Comparison of ENCODE assay signal across 9 cellular contexts in genomic region chr3:15630646-15631350, GRCh38. TPM values are rescaled to one million over a fixed set of nuclear protein-coding genes. Genes with fewer than 3 reads are reported as not detected.
DNase-seq lines count a peak whose midpoint lies in the region; ATAC-seq, FAIRE-seq and TF ChIP-seq lines count a peak whose summit lies in the region.
"Had no signal": no experiment of that assay in that cellular context is flagged by ENCODE, and none has a peak within 500 bp of the region (broad histone marks: within the 10 kb centered on the region; RNA-seq: fewer than 3 reads in every experiment).

No MANE protein-coding gene starts in this region.

- WGBS in K562 (ENCODE audit: insufficient coverage, low coverage, missing lambda C conversion rate): 2% methylated on average over 8 of the region's 8 CpGs
- WGBS in liver: 35% methylated on average over 8 of the region's 8 CpGs

- TF ChIP-seq POLR2A in K562 (conservative IDR thresholded peaks at IDR 0.05) (no peak), vagina (IDR thresholded peaks at IDR 0.05) (no peak), GM12891 (IDR thresholded peaks at IDR 0.05; ENCODE audit: low read depth, low read length) (no peak)

- no peak for TF ChIP-seq EP300 in K562 (IDR thresholded peaks at IDR 0.05; ENCODE audit: low read length)

- TF ChIP-seq CTCF in K562 (IDR thresholded peaks at IDR 0.05 in 2 of 3, conservative IDR thresholded peaks at IDR 0.05 in 1 of 3; ENCODE audit: insufficient read depth in 2 of 3, low read depth in 1 of 3, low read length in 3 of 3) (no peak), liver (IDR thresholded peaks at IDR 0.05; ENCODE audit: low read depth, low read length, missing input control) (no peak), vagina (IDR thresholded peaks at IDR 0.05) (no peak)

- ATAC-seq in GM19025 (IDR thresholded peaks at IDR 0.05; ENCODE audit: low read depth, unreplicated experiment) (peak; percentile 33), K562 (peak; percentile 55)

- peak overlapping the region; percentile 74 for H3K4me2 ChIP-seq in K562 (ENCODE audit: insufficient read depth, low read length)

- H3K9me1 ChIP-seq in K562 (ENCODE audit: control insufficient read depth, insufficient read depth, low read length): no peaks in the 10 kb centered on the region

- H3K4me1 ChIP-seq in K562 (replicated peaks in 1 of 2; ENCODE audit: control insufficient read depth in 2 of 2, insufficient read depth in 2 of 2, low read length in 2 of 2) (peaks cover 3 to 12% of the 10 kb centered on the region in 2 experiments; a peak in 3 of 5 replicates), liver (ENCODE audit: control insufficient read depth in 4 of 4, insufficient read depth in 4 of 4, low read length in 3 of 4) (peaks cover 0 to 30% (median 13%) of the 10 kb centered on the region in 4 donors), vagina (peaks cover 44% of the 10 kb centered on the region)

- CTCF ChIA-PET in K562 (lab: Yijun Ruan, JAX; ENCODE audit: low intra/inter-chr PET ratio): interaction anchor here (1.7 to 2.7 kb wide), 2 partner anchors 182 to 617 kb away, joined by 7 to 26 read pairs; no protein-coding TSS in a partner anchor

- H3K27me3 ChIP-seq in K562 (ENCODE audit: control insufficient read depth in 2 of 2, insufficient read depth in 2 of 2, low read length in 2 of 2): peaks cover 0 to 6% of the 10 kb centered on the region in 2 experiments; a peak in 2 of 5 replicates
- no peaks in the 10 kb centered on the region for H3K27me3 ChIP-seq in liver (ENCODE audit: control insufficient read depth in 4 of 4, insufficient read depth in 4 of 4, low read length in 3 of 4)
- no peaks in the 10 kb centered on the region for H3K27me3 ChIP-seq in vagina
- H3K27me3 ChIP-seq: neutrophil had no signal

- no peaks in the 10 kb centered on the region for H3K79me2 ChIP-seq in K562 (ENCODE audit: control insufficient read depth, insufficient read depth, low read length)

- no peaks in the 10 kb centered on the region for H4K20me1 ChIP-seq in K562 (replicated peaks; ENCODE audit: control insufficient read depth, insufficient read depth, low read length)

- in situ Hi-C loops in K562 (cut with MboI): loop anchor here (25.0 kb wide), 1 partner anchor 907 kb away; no protein-coding TSS in a partner anchor
- in situ Hi-C loops in KBM-7 (cut with MboI; ENCODE audit: low pct_unique_long_range_greater_than_20kb, low sequenced_read_pairs): loop anchor here (25.0 kb wide), 1 partner anchor 182 kb away; no protein-coding TSS in a partner anchor

- H3K27ac ChIP-seq in K562 (ENCODE audit: extremely low read depth, low read depth, low read length) (no peak overlapping the region), liver (ENCODE audit: low read depth in 1 of 2, low read length in 2 of 2) (peak overlapping the region in 1 of 2 donors; percentile 27), vagina (peak overlapping the region; percentile 88)
- H3K27ac ChIP-seq: neutrophil had no signal

- DNase-seq in AG08395 (ENCODE audit: low spot score) (peak; percentile 50), HS-5 (ENCODE audit: low read depth) (peak; percentile 60), K562 (ENCODE audit: extremely low read depth in 1 of 4, low spot score in 3 of 4) (peak in 2 of 4 experiments; percentile 50 to 58), vagina (ENCODE audit: extremely low spot score in 2 of 2) (no peak), KBM-7 (no peak), GM12891 (ENCODE audit: insufficient read length, low spot score) (no peak)

- no TSS peak for BruUV-seq in K562 (replicated peaks; lab: Mats Ljungman, UMichigan)

- H3K36me3 ChIP-seq in K562 (ENCODE audit: control insufficient read depth, insufficient read depth, low read length): no peaks in the 10 kb centered on the region
- no peaks in the 10 kb centered on the region for H3K36me3 ChIP-seq in liver (ENCODE audit: control insufficient read depth in 4 of 4, insufficient read depth in 3 of 4, low read depth in 1 of 4, low read length in 3 of 4)
- no peaks in the 10 kb centered on the region for H3K36me3 ChIP-seq in vagina

- FAIRE-seq in K562 (lab: Jason Lieb, UNC): no peak
- FAIRE-seq in GM12891 (lab: Jason Lieb, UNC): no peak

- POLR2A ChIA-PET in K562 (lab: Yijun Ruan, JAX): interaction anchor here (0.6 to 1.0 kb wide), 4 partner anchors 20 to 305 kb away, joined by 3 read pairs; no protein-coding TSS in a partner anchor

- H3K9ac ChIP-seq in K562 (ENCODE audit: insufficient read depth in 1 of 2, low read depth in 2 of 2, low read length in 2 of 2) (no peak overlapping the region; a peak in 1 of 4 replicates), liver (ENCODE audit: low read depth in 1 of 2, low read length in 2 of 2) (peak overlapping the region; percentile 43 to 61)

- peak overlapping the region; percentile 80 for H2AFZ ChIP-seq in K562 (ENCODE audit: low read depth, low read length)

- intact Hi-C loops in K562 (cut with micrococcal nuclease) (loop anchor here (1.0 to 10.0 kb wide), 7 partner anchors 182 to 914 kb away; partner anchors contain the start of gene CAPN7), vagina (cut with DNase I) (loop anchor here (10.0 kb wide), 1 partner anchor 184 kb away; no protein-coding TSS in a partner anchor)

- TF ChIP-seq RAD21 in K562 (CRISPR knock-in tag; conservative IDR thresholded peaks at IDR 0.05 in 1 of 2, IDR thresholded peaks at IDR 0.05 in 1 of 2) (no peak), liver (IDR thresholded peaks at IDR 0.05) (no peak)

- no peaks in the 10 kb centered on the region for H3K9me3 ChIP-seq in K562 (replicated peaks; ENCODE audit: control insufficient read depth, insufficient read depth, low read depth, low read length)
- H3K9me3 ChIP-seq in liver (ENCODE audit: control insufficient read depth in 4 of 4, low read length in 3 of 4): no peaks in the 10 kb centered on the region
- no peaks in the 10 kb centered on the region for H3K9me3 ChIP-seq in vagina
- H3K9me3 ChIP-seq: neutrophil had no signal

- H3K4me3 ChIP-seq in K562: no peak overlapping the region
- peak overlapping the region in 1 of 3 donors; percentile 15 for H3K4me3 ChIP-seq in liver (ENCODE audit: low read depth in 1 of 3, low read length in 3 of 3)
- peak overlapping the region; percentile 2 to 29 for H3K4me3 ChIP-seq in vagina

TF ChIP-seq in liver, 16 proteins besides CTCF, POLR2A, EP300 and RAD21 (continues in another document):
- no peak for TF ChIP-seq TAF1 (conservative IDR thresholded peaks at IDR 0.05)
- TF ChIP-seq ATF3 (IDR thresholded peaks at IDR 0.05): no peak
- TF ChIP-seq JUND (IDR thresholded peaks at IDR 0.05): no peak

TF ChIP-seq in GM12891, 5 proteins besides CTCF, POLR2A, EP300 and RAD21:
- TF ChIP-seq SPI1 (IDR thresholded peaks at IDR 0.05; ENCODE audit: low read depth, low read length) (no peak), TAF1 (IDR thresholded peaks at IDR 0.05; ENCODE audit: low read depth, low read length) (no peak), POU2F2 (IDR thresholded peaks at IDR 0.05; ENCODE audit: low read depth, low read length) (no peak), POLR2AphosphoS5 (IDR thresholded peaks at IDR 0.05; ENCODE audit: low read depth, low read length) (no peak), PAX5 (IDR thresholded peaks at IDR 0.05; ENCODE audit: insufficient read depth, low read length, severe bottlenecking) (no peak)

RNA-seq across cellular contexts. Expression of gene BTD, which starts 29.3 kb away (rescaled TPM):
- 15.1 and 17.2 TPM in 2 replicates for total RNA-seq in K562 (2011; cell fraction: chromatin; rRNA removed; ENCODE audit: low replicate concordance)
- total RNA-seq in K562 (2011; cell fraction: nucleolus; rRNA removed): 20.2 and 22.9 TPM in 2 replicates
- 28.9 and 36.2 TPM in 2 replicates for total RNA-seq in K562 (2011; cell fraction: nucleoplasm; rRNA removed)
- total RNA-seq in K562 (2014; rRNA removed) (5.8 and 7.5 TPM in 2 replicates), K562 (2014; rRNA removed; fragmentation: Illumina TruSeq; extraction: Trizol) (7.0 and 8.4 TPM in 2 replicates), K562 (2015; rRNA removed; fragmentation: Illumina TruSeq; extraction: Trizol) (6.6 and 9.2 TPM in 2 replicates), K562 (2021) (7.5 and 8.5 TPM in 2 replicates), liver (10 to 100 TPM; 45.8 to 78.1 TPM), vagina (10.6 TPM)
- polyA plus RNA-seq in K562 (2011; rRNA removed) (18.0 and 18.5 TPM in 2 replicates), K562 (2014; fragmentation: Illumina TruSeq; extraction: Trizol) (9.1 and 10.7 TPM in 2 replicates), K562 (2014; fragmentation: Nextera tagmentation; extraction: Ambion mirVana) (10 to 100 TPM; 24.3 to 26.2 TPM), K562 (2014; rRNA removed) (10.6 and 11.2 TPM in 2 replicates), liver (10 to 100 TPM; 46.6 to 49.0 TPM)
- 16.8 and 20.5 TPM in 2 replicates for polyA plus RNA-seq in K562 (2011; cell fraction: cytosol; rRNA removed)
- 10.3 and 13.8 TPM in 2 replicates for polyA plus RNA-seq in K562 (2011; cell fraction: nucleus; rRNA removed)
- 10.7 and 12.9 TPM in 2 replicates for polyA plus RNA-seq in K562 (2012)
- polyA minus RNA-seq in K562 (2011; rRNA and poly(A)+ RNA removed): 12.0 and 15.3 TPM in 2 replicates
- 3.9 and 5.2 TPM in 2 replicates for polyA minus RNA-seq in K562 (2011; cell fraction: cytosol; rRNA and poly(A)+ RNA removed)
- polyA minus RNA-seq in K562 (2011; cell fraction: nucleus; rRNA and poly(A)+ RNA removed): 5.9 and 14.4 TPM in 2 replicates
- polyA plus RNA-seq in GM12891 (2012; ENCODE audit: low read depth, missing spikeins): 4.8 TPM

RNA-seq across cellular contexts. Expression of gene HACL1, which starts 29.4 kb away (rescaled TPM):
- 68.2 and 88.4 TPM in 2 replicates for total RNA-seq in K562 (2011; cell fraction: chromatin; rRNA removed; ENCODE audit: low replicate concordance)
- total RNA-seq in K562 (2011; cell fraction: nucleolus; rRNA removed): 62.5 and 76.5 TPM in 2 replicates
- total RNA-seq in K562 (2011; cell fraction: nucleoplasm; rRNA removed): 64.9 and 74.0 TPM in 2 replicates
- total RNA-seq in K562 (2014; rRNA removed) (18.6 and 18.9 TPM in 2 replicates), K562 (2014; rRNA removed; fragmentation: Illumina TruSeq; extraction: Trizol) (30.5 and 33.8 TPM in 2 replicates), K562 (2015; rRNA removed; fragmentation: Illumina TruSeq; extraction: Trizol) (19.0 and 23.0 TPM in 2 replicates), K562 (2021) (29.1 and 31.5 TPM in 2 replicates), liver (10 to 100 TPM; 13.4 to 46.9 TPM), vagina (8.1 TPM)
- polyA plus RNA-seq in K562 (2011; rRNA removed) (43.1 and 61.5 TPM in 2 replicates), K562 (2014; fragmentation: Illumina TruSeq; extraction: Trizol) (22.8 and 25.1 TPM in 2 replicates), K562 (2014; fragmentation: Nextera tagmentation; extraction: Ambion mirVana) (10 to 100 TPM; 39.0 to 54.7 TPM), K562 (2014; rRNA removed) (19.0 and 23.5 TPM in 2 replicates), liver (10 to 100 TPM; 28.2 to 36.2 TPM)
- 25.6 and 31.1 TPM in 2 replicates for polyA plus RNA-seq in K562 (2011; cell fraction: cytosol; rRNA removed)
- 52.7 and 69.1 TPM in 2 replicates for polyA plus RNA-seq in K562 (2011; cell fraction: nucleus; rRNA removed)
- 33.6 and 43.7 TPM in 2 replicates for polyA plus RNA-seq in K562 (2012)
- polyA minus RNA-seq in K562 (2011; rRNA and poly(A)+ RNA removed): 83.3 and 83.9 TPM in 2 replicates
- polyA minus RNA-seq in K562 (2011; cell fraction: cytosol; rRNA and poly(A)+ RNA removed): 17.1 and 26.1 TPM in 2 replicates
- polyA minus RNA-seq in K562 (2011; cell fraction: nucleus; rRNA and poly(A)+ RNA removed): 39.2 and 45.1 TPM in 2 replicates
- 21.2 TPM for polyA plus RNA-seq in GM12891 (2012; ENCODE audit: low read depth, missing spikeins)

Comparison
In these comparisons a context has a peak if more than half of its experiments do, and no peak if none do; other contexts are left out.
1. DNase-seq: peak in AG08395 (single experiment) and HS-5 (single experiment); none in vagina (0 of 2), KBM-7 (single experiment) and GM12891 (single experiment).
2. H3K9ac ChIP-seq: peak in liver (2 of 2); none in K562 (0 of 2).